Comparison of ENCODE assay signal across 7 cellular contexts in genomic region chr1:30778979-30779293, GRCh38. TPM values are rescaled to one million over a fixed set of nuclear protein-coding genes. Genes with fewer than 3 reads are reported as not detected.
"Had no signal": no experiment of that assay in that cellular context is flagged by ENCODE, and none has a peak within 500 bp of the region (broad histone marks: within the 10 kb centered on the region; RNA-seq: fewer than 3 reads in every experiment).

No MANE protein-coding gene starts in this region.

- H3K9me3 ChIP-seq: gastroesophageal sphincter, left ventricle myocardium inferior, ovary, transverse colon had no signal

- H3K27me3 ChIP-seq: neural progenitor cell, ovary, transverse colon had no signal

- H3K27ac ChIP-seq: gastroesophageal sphincter, left ventricle myocardium inferior, neural progenitor cell, ovary, transverse colon had no signal

- H3K4me3 ChIP-seq: gastroesophageal sphincter, left ventricle myocardium inferior, neural progenitor cell, ovary, transverse colon had no signal

RNA-seq across cellular contexts. Expression of gene MATN1, which starts 55.6 kb away (rescaled TPM):
- total RNA-seq: epithelial cell of proximal tubule, gastroesophageal sphincter, left ventricle myocardium inferior, mesenteric fat pad, transverse colon had no signal
